In the genomic region with DNA sequence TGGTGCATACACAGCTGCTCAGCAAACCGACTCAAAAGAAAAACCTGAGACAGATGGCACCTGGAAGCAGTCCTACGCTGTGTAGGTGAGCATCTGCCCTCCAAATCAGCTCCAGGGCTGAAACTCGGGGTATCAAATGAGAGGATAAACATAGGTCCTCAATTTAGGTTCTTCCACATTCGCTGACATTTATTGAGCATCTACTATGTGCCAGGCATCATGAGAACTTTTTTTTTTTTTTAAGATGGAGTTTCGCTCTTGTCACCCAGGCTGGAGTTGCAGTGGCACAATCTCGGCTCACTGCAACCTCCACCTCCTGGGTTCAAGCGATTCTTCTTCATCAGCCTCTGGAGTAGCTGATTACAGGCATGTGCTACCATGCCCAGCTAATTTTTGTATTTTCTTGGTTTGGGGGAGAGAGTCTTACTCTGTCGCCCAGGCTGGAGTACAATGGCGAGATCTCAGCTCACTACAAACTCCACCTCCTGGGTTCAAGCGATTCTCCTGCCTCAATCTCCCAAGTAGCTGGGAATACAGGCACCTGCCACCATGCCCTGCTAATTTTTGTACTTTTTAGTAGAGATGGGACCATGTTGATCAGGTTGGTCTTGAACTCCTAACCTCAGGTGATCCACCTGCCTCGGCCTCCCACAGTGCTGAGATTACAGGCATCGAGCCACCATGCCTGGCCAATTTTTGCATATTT, we compare ENCODE assay signal across 1 cellular context.
TF ChIP-seq lines count a peak whose summit lies in the region.

No MANE protein-coding gene starts in this region.

TF ChIP-seq in GM12878, 131 proteins besides CTCF, POLR2A, EP300 and RAD21:
- peak; percentile 93; the same call in 1 of the 2 replicates for TF ChIP-seq KDM1A (IDR thresholded peaks at IDR 0.05; ENCODE audit: borderline replicate concordance)
- no peak for TF ChIP-seq ZNF207 (IDR thresholded peaks at IDR 0.05; ENCODE audit: borderline replicate concordance)
- no peak for TF ChIP-seq CBX5 (IDR thresholded peaks at IDR 0.05; ENCODE audit: low read depth)
- no peak for TF ChIP-seq EGR1 (IDR thresholded peaks at IDR 0.05; ENCODE audit: borderline replicate concordance in 1 of 2, low read depth in 2 of 2, low read length in 2 of 2)
- TF ChIP-seq RB1 (IDR thresholded peaks at IDR 0.05; ENCODE audit: borderline replicate concordance), result no peak
- TF ChIP-seq HDAC6 (IDR thresholded peaks at IDR 0.05; ENCODE audit: unreplicated experiment), result no peak
- TF ChIP-seq, protein P1, sequence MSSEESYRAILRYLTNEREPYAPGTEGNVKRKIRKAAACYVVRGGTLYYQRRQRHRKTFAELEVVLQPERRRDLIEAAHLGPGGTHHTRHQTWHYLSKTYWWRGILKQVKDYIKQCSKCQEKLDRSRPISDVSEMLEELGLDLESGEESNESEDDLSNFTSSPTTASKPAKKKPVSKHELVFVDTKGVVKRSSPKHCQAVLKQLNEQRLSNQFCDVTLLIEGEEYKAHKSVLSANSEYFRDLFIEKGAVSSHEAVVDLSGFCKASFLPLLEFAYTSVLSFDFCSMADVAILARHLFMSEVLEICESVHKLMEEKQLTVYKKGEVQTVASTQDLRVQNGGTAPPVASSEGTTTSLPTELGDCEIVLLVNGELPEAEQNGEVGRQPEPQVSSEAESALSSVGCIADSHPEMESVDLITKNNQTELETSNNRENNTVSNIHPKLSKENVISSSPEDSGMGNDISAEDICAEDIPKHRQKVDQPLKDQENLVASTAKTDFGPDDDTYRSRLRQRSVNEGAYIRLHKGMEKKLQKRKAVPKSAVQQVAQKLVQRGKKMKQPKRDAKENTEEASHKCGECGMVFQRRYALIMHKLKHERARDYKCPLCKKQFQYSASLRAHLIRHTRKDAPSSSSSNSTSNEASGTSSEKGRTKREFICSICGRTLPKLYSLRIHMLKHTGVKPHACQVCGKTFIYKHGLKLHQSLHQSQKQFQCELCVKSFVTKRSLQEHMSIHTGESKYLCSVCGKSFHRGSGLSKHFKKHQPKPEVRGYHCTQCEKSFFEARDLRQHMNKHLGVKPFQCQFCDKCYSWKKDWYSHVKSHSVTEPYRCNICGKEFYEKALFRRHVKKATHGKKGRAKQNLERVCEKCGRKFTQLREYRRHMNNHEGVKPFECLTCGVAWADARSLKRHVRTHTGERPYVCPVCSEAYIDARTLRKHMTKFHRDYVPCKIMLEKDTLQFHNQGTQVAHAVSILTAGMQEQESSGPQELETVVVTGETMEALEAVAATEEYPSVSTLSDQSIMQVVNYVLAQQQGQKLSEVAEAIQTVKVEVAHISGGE (CRISPR knock-in tag; IDR thresholded peaks at IDR 0.05), result no peak
- 0 out of 2 replicates have a peak, but pooled peaks have one; percentile 15 for TF ChIP-seq LARP7 (IDR thresholded peaks at IDR 0.05)
- TF ChIP-seq EED (IDR thresholded peaks at IDR 0.05; ENCODE audit: low read depth), result no peak
- no peak for TF ChIP-seq YY1 (IDR thresholded peaks at IDR 0.05; ENCODE audit: low read depth, low read length)
- no peak for TF ChIP-seq NR2C1 (IDR thresholded peaks at IDR 0.05)
- no peak for TF ChIP-seq KAT2A (conservative IDR thresholded peaks at IDR 0.05; ENCODE audit: control insufficient read depth, low read depth, low read length)
- TF ChIP-seq ATF7 (IDR thresholded peaks at IDR 0.05; ENCODE audit: low read depth), result no peak
- TF ChIP-seq, protein P2, sequence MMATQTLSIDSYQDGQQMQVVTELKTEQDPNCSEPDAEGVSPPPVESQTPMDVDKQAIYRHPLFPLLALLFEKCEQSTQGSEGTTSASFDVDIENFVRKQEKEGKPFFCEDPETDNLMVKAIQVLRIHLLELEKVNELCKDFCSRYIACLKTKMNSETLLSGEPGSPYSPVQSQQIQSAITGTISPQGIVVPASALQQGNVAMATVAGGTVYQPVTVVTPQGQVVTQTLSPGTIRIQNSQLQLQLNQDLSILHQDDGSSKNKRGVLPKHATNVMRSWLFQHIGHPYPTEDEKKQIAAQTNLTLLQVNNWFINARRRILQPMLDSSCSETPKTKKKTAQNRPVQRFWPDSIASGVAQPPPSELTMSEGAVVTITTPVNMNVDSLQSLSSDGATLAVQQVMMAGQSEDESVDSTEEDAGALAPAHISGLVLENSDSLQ (IDR thresholded peaks at IDR 0.05), result peak; percentile 13; the same call in 1 of the 2 replicates
- TF ChIP-seq STAT1 (conservative IDR thresholded peaks at IDR 0.05), result 0 out of 2 replicates have a peak, but pooled peaks have one; percentile 15
- no peak for TF ChIP-seq JUNB (IDR thresholded peaks at IDR 0.05)
- peak; percentile 94; the same call in 1 of the 2 replicates for TF ChIP-seq SMARCA5 (IDR thresholded peaks at IDR 0.05)
- TF ChIP-seq SMAD1 (IDR thresholded peaks at IDR 0.05; ENCODE audit: low read depth, partially characterized antibody), result no peak
- TF ChIP-seq CHD4 (IDR thresholded peaks at IDR 0.05), result peak; percentile 97; the same call in 1 of the 2 replicates
- TF ChIP-seq, protein P3, sequence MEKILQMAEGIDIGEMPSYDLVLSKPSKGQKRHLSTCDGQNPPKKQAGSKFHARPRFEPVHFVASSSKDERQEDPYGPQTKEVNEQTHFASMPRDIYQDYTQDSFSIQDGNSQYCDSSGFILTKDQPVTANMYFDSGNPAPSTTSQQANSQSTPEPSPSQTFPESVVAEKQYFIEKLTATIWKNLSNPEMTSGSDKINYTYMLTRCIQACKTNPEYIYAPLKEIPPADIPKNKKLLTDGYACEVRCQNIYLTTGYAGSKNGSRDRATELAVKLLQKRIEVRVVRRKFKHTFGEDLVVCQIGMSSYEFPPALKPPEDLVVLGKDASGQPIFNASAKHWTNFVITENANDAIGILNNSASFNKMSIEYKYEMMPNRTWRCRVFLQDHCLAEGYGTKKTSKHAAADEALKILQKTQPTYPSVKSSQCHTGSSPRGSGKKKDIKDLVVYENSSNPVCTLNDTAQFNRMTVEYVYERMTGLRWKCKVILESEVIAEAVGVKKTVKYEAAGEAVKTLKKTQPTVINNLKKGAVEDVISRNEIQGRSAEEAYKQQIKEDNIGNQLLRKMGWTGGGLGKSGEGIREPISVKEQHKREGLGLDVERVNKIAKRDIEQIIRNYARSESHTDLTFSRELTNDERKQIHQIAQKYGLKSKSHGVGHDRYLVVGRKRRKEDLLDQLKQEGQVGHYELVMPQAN (conservative IDR thresholded peaks at IDR 0.05), result peak; percentile 78
